In the genomic region with DNA sequence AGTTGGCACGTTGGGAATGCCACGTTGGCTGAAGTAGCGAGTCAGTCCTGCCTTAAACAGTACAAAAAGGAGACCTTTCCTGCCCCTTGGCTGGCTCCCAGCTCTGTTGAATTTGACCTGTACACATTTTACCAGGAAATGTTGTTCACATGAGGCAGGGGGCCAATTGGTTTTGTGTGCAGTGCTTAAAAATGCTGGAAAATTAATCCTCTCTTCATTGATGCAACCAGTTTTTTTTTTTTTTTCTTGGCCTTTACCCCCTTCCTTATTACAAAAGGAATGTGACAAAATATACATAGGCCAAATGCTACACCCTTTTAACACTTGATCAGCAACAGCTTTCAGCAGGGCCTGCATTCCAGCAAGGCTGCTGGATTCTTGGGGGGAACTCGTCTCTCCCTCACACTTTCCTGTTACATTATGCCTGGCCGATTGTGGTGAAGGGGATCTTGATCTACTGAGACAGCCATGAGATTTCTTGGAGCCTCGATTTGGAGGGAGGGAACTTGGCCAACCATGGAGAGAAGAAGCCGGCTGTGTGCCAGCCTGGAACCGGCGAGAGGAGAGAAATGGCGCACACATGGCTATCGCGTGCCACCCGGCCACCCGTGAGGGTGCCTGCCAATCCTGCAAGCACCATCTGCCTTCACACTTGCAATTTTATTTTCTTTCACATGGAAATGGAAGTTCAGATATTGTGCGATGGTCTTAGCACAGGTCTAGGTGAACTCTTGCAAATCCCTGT, we compare ENCODE assay signal across 1 cellular context.
TF ChIP-seq lines count a peak whose summit lies in the region.

No MANE protein-coding gene starts in this region.

TF ChIP-seq in GM12878, 131 proteins besides CTCF, POLR2A, EP300 and RAD21 (continued from another document):
- TF ChIP-seq IKZF1 (conservative IDR thresholded peaks at IDR 0.05) (no peak), ZNF217 (IDR thresholded peaks at IDR 0.05) (no peak), SPI1 (IDR thresholded peaks at IDR 0.05; ENCODE audit: borderline replicate concordance, insufficient read depth, low read depth, low read length) (no peak)
- TF ChIP-seq, protein P1, sequence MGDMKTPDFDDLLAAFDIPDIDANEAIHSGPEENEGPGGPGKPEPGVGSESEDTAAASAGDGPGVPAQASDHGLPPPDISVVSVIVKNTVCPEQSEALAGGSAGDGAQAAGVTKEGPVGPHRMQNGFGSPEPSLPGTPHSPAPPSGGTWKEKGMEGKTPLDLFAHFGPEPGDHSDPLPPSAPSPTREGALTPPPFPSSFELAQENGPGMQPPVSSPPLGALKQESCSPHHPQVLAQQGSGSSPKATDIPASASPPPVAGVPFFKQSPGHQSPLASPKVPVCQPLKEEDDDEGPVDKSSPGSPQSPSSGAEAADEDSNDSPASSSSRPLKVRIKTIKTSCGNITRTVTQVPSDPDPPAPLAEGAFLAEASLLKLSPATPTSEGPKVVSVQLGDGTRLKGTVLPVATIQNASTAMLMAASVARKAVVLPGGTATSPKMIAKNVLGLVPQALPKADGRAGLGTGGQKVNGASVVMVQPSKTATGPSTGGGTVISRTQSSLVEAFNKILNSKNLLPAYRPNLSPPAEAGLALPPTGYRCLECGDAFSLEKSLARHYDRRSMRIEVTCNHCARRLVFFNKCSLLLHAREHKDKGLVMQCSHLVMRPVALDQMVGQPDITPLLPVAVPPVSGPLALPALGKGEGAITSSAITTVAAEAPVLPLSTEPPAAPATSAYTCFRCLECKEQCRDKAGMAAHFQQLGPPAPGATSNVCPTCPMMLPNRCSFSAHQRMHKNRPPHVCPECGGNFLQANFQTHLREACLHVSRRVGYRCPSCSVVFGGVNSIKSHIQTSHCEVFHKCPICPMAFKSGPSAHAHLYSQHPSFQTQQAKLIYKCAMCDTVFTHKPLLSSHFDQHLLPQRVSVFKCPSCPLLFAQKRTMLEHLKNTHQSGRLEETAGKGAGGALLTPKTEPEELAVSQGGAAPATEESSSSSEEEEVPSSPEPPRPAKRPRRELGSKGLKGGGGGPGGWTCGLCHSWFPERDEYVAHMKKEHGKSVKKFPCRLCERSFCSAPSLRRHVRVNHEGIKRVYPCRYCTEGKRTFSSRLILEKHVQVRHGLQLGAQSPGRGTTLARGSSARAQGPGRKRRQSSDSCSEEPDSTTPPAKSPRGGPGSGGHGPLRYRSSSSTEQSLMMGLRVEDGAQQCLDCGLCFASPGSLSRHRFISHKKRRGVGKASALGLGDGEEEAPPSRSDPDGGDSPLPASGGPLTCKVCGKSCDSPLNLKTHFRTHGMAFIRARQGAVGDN (IDR thresholded peaks at IDR 0.05): no peak
- TF ChIP-seq, protein P2, sequence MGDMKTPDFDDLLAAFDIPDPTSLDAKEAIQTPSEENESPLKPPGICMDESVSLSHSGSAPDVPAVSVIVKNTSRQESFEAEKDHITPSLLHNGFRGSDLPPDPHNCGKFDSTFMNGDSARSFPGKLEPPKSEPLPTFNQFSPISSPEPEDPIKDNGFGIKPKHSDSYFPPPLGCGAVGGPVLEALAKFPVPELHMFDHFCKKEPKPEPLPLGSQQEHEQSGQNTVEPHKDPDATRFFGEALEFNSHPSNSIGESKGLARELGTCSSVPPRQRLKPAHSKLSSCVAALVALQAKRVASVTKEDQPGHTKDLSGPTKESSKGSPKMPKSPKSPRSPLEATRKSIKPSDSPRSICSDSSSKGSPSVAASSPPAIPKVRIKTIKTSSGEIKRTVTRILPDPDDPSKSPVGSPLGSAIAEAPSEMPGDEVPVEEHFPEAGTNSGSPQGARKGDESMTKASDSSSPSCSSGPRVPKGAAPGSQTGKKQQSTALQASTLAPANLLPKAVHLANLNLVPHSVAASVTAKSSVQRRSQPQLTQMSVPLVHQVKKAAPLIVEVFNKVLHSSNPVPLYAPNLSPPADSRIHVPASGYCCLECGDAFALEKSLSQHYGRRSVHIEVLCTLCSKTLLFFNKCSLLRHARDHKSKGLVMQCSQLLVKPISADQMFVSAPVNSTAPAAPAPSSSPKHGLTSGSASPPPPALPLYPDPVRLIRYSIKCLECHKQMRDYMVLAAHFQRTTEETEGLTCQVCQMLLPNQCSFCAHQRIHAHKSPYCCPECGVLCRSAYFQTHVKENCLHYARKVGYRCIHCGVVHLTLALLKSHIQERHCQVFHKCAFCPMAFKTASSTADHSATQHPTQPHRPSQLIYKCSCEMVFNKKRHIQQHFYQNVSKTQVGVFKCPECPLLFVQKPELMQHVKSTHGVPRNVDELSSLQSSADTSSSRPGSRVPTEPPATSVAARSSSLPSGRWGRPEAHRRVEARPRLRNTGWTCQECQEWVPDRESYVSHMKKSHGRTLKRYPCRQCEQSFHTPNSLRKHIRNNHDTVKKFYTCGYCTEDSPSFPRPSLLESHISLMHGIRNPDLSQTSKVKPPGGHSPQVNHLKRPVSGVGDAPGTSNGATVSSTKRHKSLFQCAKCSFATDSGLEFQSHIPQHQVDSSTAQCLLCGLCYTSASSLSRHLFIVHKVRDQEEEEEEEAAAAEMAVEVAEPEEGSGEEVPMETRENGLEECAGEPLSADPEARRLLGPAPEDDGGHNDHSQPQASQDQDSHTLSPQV (IDR thresholded peaks at IDR 0.05): no peak
- TF ChIP-seq, protein P3, sequence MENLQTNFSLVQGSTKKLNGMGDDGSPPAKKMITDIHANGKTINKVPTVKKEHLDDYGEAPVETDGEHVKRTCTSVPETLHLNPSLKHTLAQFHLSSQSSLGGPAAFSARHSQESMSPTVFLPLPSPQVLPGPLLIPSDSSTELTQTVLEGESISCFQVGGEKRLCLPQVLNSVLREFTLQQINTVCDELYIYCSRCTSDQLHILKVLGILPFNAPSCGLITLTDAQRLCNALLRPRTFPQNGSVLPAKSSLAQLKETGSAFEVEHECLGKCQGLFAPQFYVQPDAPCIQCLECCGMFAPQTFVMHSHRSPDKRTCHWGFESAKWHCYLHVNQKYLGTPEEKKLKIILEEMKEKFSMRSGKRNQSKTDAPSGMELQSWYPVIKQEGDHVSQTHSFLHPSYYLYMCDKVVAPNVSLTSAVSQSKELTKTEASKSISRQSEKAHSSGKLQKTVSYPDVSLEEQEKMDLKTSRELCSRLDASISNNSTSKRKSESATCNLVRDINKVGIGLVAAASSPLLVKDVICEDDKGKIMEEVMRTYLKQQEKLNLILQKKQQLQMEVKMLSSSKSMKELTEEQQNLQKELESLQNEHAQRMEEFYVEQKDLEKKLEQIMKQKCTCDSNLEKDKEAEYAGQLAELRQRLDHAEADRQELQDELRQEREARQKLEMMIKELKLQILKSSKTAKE (IDR thresholded peaks at IDR 0.05; ENCODE audit: low read depth, poor library complexity, severe bottlenecking): no peak
- TF ChIP-seq, protein P4, sequence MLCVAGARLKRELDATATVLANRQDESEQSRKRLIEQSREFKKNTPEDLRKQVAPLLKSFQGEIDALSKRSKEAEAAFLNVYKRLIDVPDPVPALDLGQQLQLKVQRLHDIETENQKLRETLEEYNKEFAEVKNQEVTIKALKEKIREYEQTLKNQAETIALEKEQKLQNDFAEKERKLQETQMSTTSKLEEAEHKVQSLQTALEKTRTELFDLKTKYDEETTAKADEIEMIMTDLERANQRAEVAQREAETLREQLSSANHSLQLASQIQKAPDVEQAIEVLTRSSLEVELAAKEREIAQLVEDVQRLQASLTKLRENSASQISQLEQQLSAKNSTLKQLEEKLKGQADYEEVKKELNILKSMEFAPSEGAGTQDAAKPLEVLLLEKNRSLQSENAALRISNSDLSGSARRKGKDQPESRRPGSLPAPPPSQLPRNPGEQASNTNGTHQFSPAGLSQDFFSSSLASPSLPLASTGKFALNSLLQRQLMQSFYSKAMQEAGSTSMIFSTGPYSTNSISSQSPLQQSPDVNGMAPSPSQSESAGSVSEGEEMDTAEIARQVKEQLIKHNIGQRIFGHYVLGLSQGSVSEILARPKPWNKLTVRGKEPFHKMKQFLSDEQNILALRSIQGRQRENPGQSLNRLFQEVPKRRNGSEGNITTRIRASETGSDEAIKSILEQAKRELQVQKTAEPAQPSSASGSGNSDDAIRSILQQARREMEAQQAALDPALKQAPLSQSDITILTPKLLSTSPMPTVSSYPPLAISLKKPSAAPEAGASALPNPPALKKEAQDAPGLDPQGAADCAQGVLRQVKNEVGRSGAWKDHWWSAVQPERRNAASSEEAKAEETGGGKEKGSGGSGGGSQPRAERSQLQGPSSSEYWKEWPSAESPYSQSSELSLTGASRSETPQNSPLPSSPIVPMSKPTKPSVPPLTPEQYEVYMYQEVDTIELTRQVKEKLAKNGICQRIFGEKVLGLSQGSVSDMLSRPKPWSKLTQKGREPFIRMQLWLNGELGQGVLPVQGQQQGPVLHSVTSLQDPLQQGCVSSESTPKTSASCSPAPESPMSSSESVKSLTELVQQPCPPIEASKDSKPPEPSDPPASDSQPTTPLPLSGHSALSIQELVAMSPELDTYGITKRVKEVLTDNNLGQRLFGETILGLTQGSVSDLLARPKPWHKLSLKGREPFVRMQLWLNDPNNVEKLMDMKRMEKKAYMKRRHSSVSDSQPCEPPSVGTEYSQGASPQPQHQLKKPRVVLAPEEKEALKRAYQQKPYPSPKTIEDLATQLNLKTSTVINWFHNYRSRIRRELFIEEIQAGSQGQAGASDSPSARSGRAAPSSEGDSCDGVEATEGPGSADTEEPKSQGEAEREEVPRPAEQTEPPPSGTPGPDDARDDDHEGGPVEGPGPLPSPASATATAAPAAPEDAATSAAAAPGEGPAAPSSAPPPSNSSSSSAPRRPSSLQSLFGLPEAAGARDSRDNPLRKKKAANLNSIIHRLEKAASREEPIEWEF (IDR thresholded peaks at IDR 0.05; ENCODE audit: insufficient replicate concordance, low read depth, low read length): no peak
- TF ChIP-seq, protein P5, sequence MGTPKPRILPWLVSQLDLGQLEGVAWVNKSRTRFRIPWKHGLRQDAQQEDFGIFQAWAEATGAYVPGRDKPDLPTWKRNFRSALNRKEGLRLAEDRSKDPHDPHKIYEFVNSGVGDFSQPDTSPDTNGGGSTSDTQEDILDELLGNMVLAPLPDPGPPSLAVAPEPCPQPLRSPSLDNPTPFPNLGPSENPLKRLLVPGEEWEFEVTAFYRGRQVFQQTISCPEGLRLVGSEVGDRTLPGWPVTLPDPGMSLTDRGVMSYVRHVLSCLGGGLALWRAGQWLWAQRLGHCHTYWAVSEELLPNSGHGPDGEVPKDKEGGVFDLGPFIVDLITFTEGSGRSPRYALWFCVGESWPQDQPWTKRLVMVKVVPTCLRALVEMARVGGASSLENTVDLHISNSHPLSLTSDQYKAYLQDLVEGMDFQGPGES (IDR thresholded peaks at IDR 0.05): no peak
